In the genomic region with DNA sequence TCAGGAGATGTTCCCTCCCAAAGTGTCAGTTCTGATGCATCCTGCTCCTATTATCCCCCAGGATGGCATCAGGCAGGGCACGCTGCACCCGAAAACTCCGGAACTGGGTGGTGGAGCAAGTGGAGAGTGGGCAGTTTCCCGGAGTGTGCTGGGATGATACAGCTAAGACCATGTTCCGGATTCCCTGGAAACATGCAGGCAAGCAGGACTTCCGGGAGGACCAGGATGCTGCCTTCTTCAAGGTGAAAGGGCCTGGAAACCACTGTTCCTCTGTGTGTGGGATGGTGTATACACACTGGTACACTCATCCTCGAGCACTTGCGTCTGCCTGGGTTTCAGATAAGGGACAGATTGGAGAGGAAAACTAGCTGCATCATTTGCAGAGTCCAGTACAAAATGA, we compare ENCODE assay signal across 9 cellular contexts. TPM values are rescaled to one million over a fixed set of nuclear protein-coding genes. Genes with fewer than 3 reads are reported as not detected.
DNase-seq lines count a peak whose midpoint lies in the region; ATAC-seq and TF ChIP-seq lines count a peak whose summit lies in the region.
"Had no signal": no experiment of that assay in that cellular context is flagged by ENCODE, and none has a peak within 500 bp of the region (broad histone marks: within the 10 kb centered on the region; RNA-seq: fewer than 3 reads in every experiment).

No MANE protein-coding gene starts in this region.

- DNase-seq in stimulated activated CD4-positive, alpha-beta T cell treated with anti-CD3 and anti-CD28 coated beads, Interleukin-15, amount 100 ng/mL, for 24 hours = peak; percentile 54
- DNase-seq in stimulated activated CD4-positive, alpha-beta T cell treated with anti-CD3 and anti-CD28 coated beads, Interleukin-2, amount 100 ng/mL, for 48 hours = no peak
- DNase-seq in central memory CD8-positive, alpha-beta T cell (ENCODE audit: low spot score in 2 of 2) = no peak
- no peak for DNase-seq in uterus
- DNase-seq in cerebellar cortex (ENCODE audit: low spot score) = no peak

- peaks cover 16 to 19% of the 10 kb centered on the region in 2 donors for H3K4me1 ChIP-seq in mucosa of rectum (ENCODE audit: control insufficient read depth in 2 of 2, insufficient read depth in 2 of 2, low read length in 2 of 2)
- peaks cover 7% of the 10 kb centered on the region in 2 donors for H3K4me1 ChIP-seq in uterus

- H3K9ac ChIP-seq in mucosa of rectum (ENCODE audit: low read depth in 1 of 2, low read length in 2 of 2) = peak overlapping the region; percentile 32 to 94

- TF ChIP-seq POLR2A in uterus (IDR thresholded peaks at IDR 0.05) = no peak

- H3K27me3 Mint-ChIP-seq in central memory CD8-positive, alpha-beta T cell = no peaks in the 10 kb centered on the region

- H3K4me3 Mint-ChIP-seq in central memory CD8-positive, alpha-beta T cell = peak overlapping the region; percentile 96
- H3K4me3 Mint-ChIP-seq: neural crest cell had no signal

- no peaks in the 10 kb centered on the region for H3K9me3 Mint-ChIP-seq in central memory CD8-positive, alpha-beta T cell
- H3K9me3 Mint-ChIP-seq: neural crest cell had no signal

- no peak for ATAC-seq in central memory CD8-positive, alpha-beta T cell (replicated peaks; ENCODE audit: extremely low read depth, poor library complexity, severe bottlenecking)
- ATAC-seq in GM18870 (IDR thresholded peaks at IDR 0.05; ENCODE audit: unreplicated experiment) (no peak), GM18868 (IDR thresholded peaks at IDR 0.05; ENCODE audit: unreplicated experiment) (no peak)

- peak overlapping the region; percentile 97 for H3K27ac Mint-ChIP-seq in central memory CD8-positive, alpha-beta T cell (ENCODE audit: low read depth)

- peaks cover 71% of the 10 kb centered on the region for H3K36me3 Mint-ChIP-seq in central memory CD8-positive, alpha-beta T cell (ENCODE audit: insufficient read depth)

- H3K4me3 ChIP-seq in mucosa of rectum (ENCODE audit: low read length in 2 of 2) (peak overlapping the region; percentile 88 to 99), uterus (peak overlapping the region; percentile 62 to 66)

- peaks cover 39% of the 10 kb centered on the region for H3K4me1 Mint-ChIP-seq in central memory CD8-positive, alpha-beta T cell

- H3K27ac ChIP-seq in mucosa of rectum (ENCODE audit: low read depth in 2 of 2, low read length in 2 of 2) (peak overlapping the region; percentile 95 to 97), uterus (peak overlapping the region; percentile 88 to 98)

- H3K27me3 ChIP-seq in mucosa of rectum (ENCODE audit: control insufficient read depth in 2 of 2, insufficient read depth in 2 of 2, low read length in 2 of 2) (no peaks in the 10 kb centered on the region), uterus (no peaks in the 10 kb centered on the region)

- peaks cover 63 to 68% of the 10 kb centered on the region in 2 donors for H3K36me3 ChIP-seq in mucosa of rectum (ENCODE audit: control insufficient read depth in 2 of 2, insufficient read depth in 2 of 2, low read length in 2 of 2)
- no peaks in the 10 kb centered on the region for H3K36me3 ChIP-seq in uterus

- TF ChIP-seq CTCF in uterus (IDR thresholded peaks at IDR 0.05) = no peak

- intact Hi-C loops in uterus (cut with DNase I; ENCODE audit: low total_unique reads) = no loop called here

- no peaks in the 10 kb centered on the region for H3K9me3 ChIP-seq in mucosa of rectum (ENCODE audit: control insufficient read depth in 2 of 2, low read length in 2 of 2)
- H3K9me3 ChIP-seq in uterus = no peaks in the 10 kb centered on the region

RNA-seq across cellular contexts. Expression of a gene that starts 1.0 kb away (rescaled TPM):
- total RNA-seq in uterus = 100 to 1,000 TPM in 1 of 4 donors, 10 to 100 TPM in 3; 33.2 to 205 (median 67.2) TPM

RNA-seq across cellular contexts. Expression of a gene that starts 9.8 kb away (rescaled TPM):
- 10 to 100 TPM in 3 of 4 donors, 1 to 10 TPM in 1; 9.5 to 54.3 (median 42.1) TPM for total RNA-seq in uterus

RNA-seq across cellular contexts. Expression of a gene that starts 14.8 kb away (rescaled TPM):
- total RNA-seq in uterus = 100 to 1,000 TPM in 1 of 4 donors, 10 to 100 TPM in 3; 17.7 to 106 (median 57.9) TPM

RNA-seq across cellular contexts. Expression of a gene that starts 15.7 kb away (rescaled TPM):
- total RNA-seq in uterus = 100 to 1,000 TPM in 1 of 4 donors, 10 to 100 TPM in 3; 16.9 to 113 (median 25.7) TPM

RNA-seq across cellular contexts. Expression of a gene that starts 20.7 kb away (rescaled TPM):
- 10 to 100 TPM in 2 of 4 donors, 1 to 10 TPM in 1, not detected in 1; 6.2 to 21.2 (median 10.9) TPM for total RNA-seq in uterus
